Comparison of ENCODE assay signal across 17 cellular contexts in genomic region chr3:116316781-116317180, GRCh38.
DNase-seq lines count a peak whose midpoint lies in the region; ATAC-seq and TF ChIP-seq lines count a peak whose summit lies in the region.
"Had no signal": no experiment of that assay in that cellular context is flagged by ENCODE, and none has a peak within 500 bp of the region (broad histone marks: within the 10 kb centered on the region; RNA-seq: fewer than 3 reads in every experiment).

No MANE protein-coding gene starts in this region.

- no peak overlapping the region for H3K9ac ChIP-seq in muscle layer of colon (ENCODE audit: low read length)

- TF ChIP-seq CTCF in GM10266 (IDR thresholded peaks at IDR 0.05; ENCODE audit: control insufficient read depth, insufficient read depth, low read depth, missing control alignments) (no peak), tibial artery (IDR thresholded peaks at IDR 0.05) (no peak)

- intact Hi-C loops in tibial artery (cut with DNase I; ENCODE audit: low total_unique reads) = no loop called here

- H3K36me3 ChIP-seq in muscle layer of colon (ENCODE audit: insufficient read depth, low read length) = no peaks in the 10 kb centered on the region
- no peaks in the 10 kb centered on the region for H3K36me3 ChIP-seq in tibial artery

- H3K4me3 ChIP-seq in muscle layer of colon (ENCODE audit: low read depth in 1 of 2, low read length in 2 of 2) (no peak overlapping the region), tibial artery (no peak overlapping the region)
- H3K4me3 ChIP-seq: GM12878, GM23338 had no signal

- H3K4me1 ChIP-seq in muscle layer of colon (ENCODE audit: insufficient read depth, low read length) = peaks cover 15% of the 10 kb centered on the region
- H3K4me1 ChIP-seq in tibial artery = no peaks in the 10 kb centered on the region

- H3K27me3 ChIP-seq in muscle layer of colon (ENCODE audit: control insufficient read depth in 1 of 2, insufficient read depth in 2 of 2, low read length in 2 of 2) = no peaks in the 10 kb centered on the region
- no peaks in the 10 kb centered on the region for H3K27me3 ChIP-seq in tibial artery

- ATAC-seq in GM19452 (IDR thresholded peaks at IDR 0.05; ENCODE audit: unreplicated experiment) = no peak
- ATAC-seq: GM12878, GM23338, HCT116 had no signal

- DNase-seq in NCI-H446 treated with DMSO at 0.1 percent for 48 hours (lab: John Stamatoyannopoulos, UW) (peak; percentile 24), UCSD-AML1 (lab: John Stamatoyannopoulos, UW; ENCODE audit: unreplicated experiment) (peak; percentile 6), medulla oblongata (ENCODE audit: extremely low spot score) (peak; percentile 51), GM10266 (ENCODE audit: extremely low spot score) (no peak), tibial artery (no peak)
- DNase-seq in activated naive CD4-positive, alpha-beta T cell treated with Interleukin-2 at 50 U/mL for 16 hours = no peak
- DNase-seq: Calu3; CD4-positive, alpha-beta memory T cell; COR-L47; DMS53; DMS79 treated with DMSO at 0.1 percent for 48 hours; H9 had no signal

- H3K9me3 ChIP-seq in muscle layer of colon (ENCODE audit: low read length) = no peaks in the 10 kb centered on the region
- no peaks in the 10 kb centered on the region for H3K9me3 ChIP-seq in tibial artery

- H3K27ac ChIP-seq in muscle layer of colon (ENCODE audit: low read depth, low read length) (peak overlapping the region; percentile 24), tibial artery (no peak overlapping the region)

Comparison
In these comparisons a context has a peak if more than half of its experiments do, and no peak if none do; other contexts are left out.
1. DNase-seq: peak in NCI-H446 treated with DMSO at 0.1 percent for 48 hours (single experiment), UCSD-AML1 (single experiment) and medulla oblongata (single experiment); none in GM10266 (single experiment), tibial artery (0 of 2) and activated naive CD4-positive, alpha-beta T cell treated with Interleukin-2 at 50 U/mL for 16 hours (single experiment).